ENCODE assay signal across 24 cellular contexts in genomic region chr5:61783481-61783880, GRCh38.
"Had no signal": no experiment of that assay in that cellular context is flagged by ENCODE, and none has a peak within 500 bp of the region (broad histone marks: within the 10 kb centered on the region; RNA-seq: fewer than 3 reads in every experiment).

No MANE protein-coding gene starts in this region.

- H3K27ac ChIP-seq: parathyroid adenoma, right atrium auricular region, suprapubic skin, vagina had no signal

- H3K4me1 Mint-ChIP-seq: memory B cell; natural killer cell; stimulated activated naive CD8-positive, alpha-beta T cell treated with anti-CD3 and anti-CD28 coated beads, Interleukin-15, amount 100 ng/mL, for 72 hours had no signal

- H3K9me3 ChIP-seq: right atrium auricular region, suprapubic skin, vagina had no signal

- H3K79me2 ChIP-seq: parathyroid adenoma had no signal

- DNase-seq: cortex of kidney; effector memory CD8-positive, alpha-beta T cell; hypothalamus; kidney; natural killer cell; stimulated activated CD4-positive, alpha-beta T cell treated with anti-CD3 and anti-CD28 coated beads, Interleukin-12 subunit alpha, Interleukin-12 subunit beta, amount 100 ng/mL, for 4 hours; stimulated activated CD4-positive, alpha-beta T cell treated with anti-CD3 and anti-CD28 coated beads, Interleukin-1b, Interleukin-23, amount 100 ng/mL, for 48 hours; stimulated activated CD4-positive, alpha-beta T cell treated with anti-CD3 and anti-CD28 coated beads, Interleukin-4, amount 100 ng/mL, for 1 hour; stimulated activated CD8-positive, alpha-beta memory T cell treated with anti-CD3 and anti-CD28 coated beads, Interleukin-4, amount 100 ng/mL, for 48 hours; stimulated activated naive CD4-positive, alpha-beta T cell; stimulated activated naive CD8-positive, alpha-beta T cell treated with anti-CD3 and anti-CD28 coated beads, Interleukin-15, amount 100 ng/mL, for 72 hours; trophoblast cell had no signal

- H3K4me3 Mint-ChIP-seq: effector memory CD8-positive, alpha-beta T cell; memory B cell; natural killer cell; stimulated activated naive CD8-positive, alpha-beta T cell treated with anti-CD3 and anti-CD28 coated beads, Interleukin-15, amount 100 ng/mL, for 72 hours had no signal

- H3K4me1 ChIP-seq: parathyroid adenoma, right atrium auricular region, suprapubic skin, vagina had no signal

- H3K9ac ChIP-seq: parathyroid adenoma had no signal

- FAIRE-seq: endometrium, frontal cortex, kidney had no signal

- H3K36me3 ChIP-seq: right atrium auricular region, suprapubic skin, vagina had no signal

- H3K9me3 Mint-ChIP-seq: effector memory CD8-positive, alpha-beta T cell; stimulated activated naive CD8-positive, alpha-beta T cell treated with anti-CD3 and anti-CD28 coated beads, Interleukin-15, amount 100 ng/mL, for 72 hours had no signal

- H2AFZ ChIP-seq: parathyroid adenoma had no signal

- H3K4me3 ChIP-seq: lung, right atrium auricular region, smooth muscle cell, suprapubic skin, vagina had no signal

- H3K4me2 ChIP-seq: smooth muscle cell had no signal

- H3K36me3 Mint-ChIP-seq: memory B cell had no signal

- H3K27ac Mint-ChIP-seq: effector memory CD8-positive, alpha-beta T cell; memory B cell; natural killer cell; progenitor cell of endocrine pancreas; stimulated activated naive CD8-positive, alpha-beta T cell treated with anti-CD3 and anti-CD28 coated beads, Interleukin-15, amount 100 ng/mL, for 72 hours had no signal

- ATAC-seq: effector memory CD8-positive, alpha-beta T cell; left lobe of liver; natural killer cell; sciatic nerve; stimulated activated naive CD8-positive, alpha-beta T cell treated with anti-CD3 and anti-CD28 coated beads, Interleukin-15, amount 100 ng/mL, for 72 hours had no signal

- H3K27me3 ChIP-seq: right atrium auricular region, suprapubic skin, vagina had no signal
